Comparison of ENCODE assay signal across 18 cellular contexts in genomic region chr12:19010087-19010486, GRCh38.
DNase-seq lines count a peak whose midpoint lies in the region; ATAC-seq, FAIRE-seq and TF ChIP-seq lines count a peak whose summit lies in the region.
"Had no signal": no experiment of that assay in that cellular context is flagged by ENCODE, and none has a peak within 500 bp of the region (broad histone marks: within the 10 kb centered on the region; RNA-seq: fewer than 3 reads in every experiment).

No MANE protein-coding gene starts in this region.

- TF ChIP-seq POLR2A in HepG2 (IDR thresholded peaks at IDR 0.05; ENCODE audit: insufficient read depth in 1 of 2, low read depth in 2 of 2, low read length in 2 of 2) (no peak), right lobe of liver (IDR thresholded peaks at IDR 0.05) (no peak)

- H3K27ac ChIP-seq in HepG2 (ENCODE audit: extremely low read length, insufficient read depth, low read length) (no peak overlapping the region), right lobe of liver (no peak overlapping the region), endodermal cell (ENCODE audit: low read depth, low read length) (no peak overlapping the region)
- H3K27ac ChIP-seq: 22Rv1, A549, C4-2B had no signal

- H3K4me3 ChIP-seq in HepG2 (replicated peaks in 1 of 3; ENCODE audit: insufficient read depth in 1 of 3, low read depth in 2 of 3, low read length in 3 of 3) (no peak overlapping the region), right lobe of liver (no peak overlapping the region), endodermal cell (ENCODE audit: low read length) (no peak overlapping the region), mucosa of descending colon (no peak overlapping the region)
- H3K4me3 ChIP-seq: A549, HAP-1 had no signal

- CTCF ChIA-PET in HepG2 (lab: Yijun Ruan, JAX; ENCODE audit: low intra/inter-chr PET ratio, low total read pairs), result no interaction called here

- H3K27ac Mint-ChIP-seq in endodermal cell, result no peak overlapping the region
- H3K27ac Mint-ChIP-seq: CD4-positive, alpha-beta T cell had no signal

- H3K36me3 ChIP-seq in HepG2 (replicated peaks in 1 of 2; ENCODE audit: control insufficient read depth in 1 of 2, insufficient read depth in 2 of 2, low read length in 2 of 2), result no peaks in the 10 kb centered on the region
- H3K36me3 ChIP-seq in right lobe of liver, result no peaks in the 10 kb centered on the region
- no peaks in the 10 kb centered on the region for H3K36me3 ChIP-seq in endodermal cell (ENCODE audit: control insufficient read depth, insufficient read depth, low read length)
- H3K36me3 ChIP-seq in mucosa of descending colon (ENCODE audit: low read depth), result no peaks in the 10 kb centered on the region
- H3K36me3 ChIP-seq: HAP-1 had no signal

- TF ChIP-seq EP300 in HepG2 (IDR thresholded peaks at IDR 0.05; ENCODE audit: low read depth in 2 of 2, low read length in 2 of 2) (no peak), HepG2 (CRISPR knock-in tag; IDR thresholded peaks at IDR 0.05; ENCODE audit: borderline replicate concordance) (no peak)

- POLR2A ChIA-PET in HepG2 (lab: Yijun Ruan, JAX), result no interaction called here

- no peaks in the 10 kb centered on the region for H3K9me3 ChIP-seq in HepG2 (ENCODE audit: low read length)
- no peaks in the 10 kb centered on the region for H3K9me3 ChIP-seq in right lobe of liver
- no peaks in the 10 kb centered on the region for H3K9me3 ChIP-seq in endodermal cell (ENCODE audit: control insufficient read depth, low read length)
- no peaks in the 10 kb centered on the region for H3K9me3 ChIP-seq in mucosa of descending colon
- H3K9me3 ChIP-seq: A549, HAP-1 had no signal

- no peak overlapping the region for H2AFZ ChIP-seq in HepG2 (ENCODE audit: low read length)

- TF ChIP-seq CTCF in HepG2 (CRISPR knock-in tag; IDR thresholded peaks at IDR 0.05), result no peak
- no peak for TF ChIP-seq CTCF in right lobe of liver (IDR thresholded peaks at IDR 0.05)
- no peak for TF ChIP-seq CTCF in endodermal cell (conservative IDR thresholded peaks at IDR 0.05)
- TF ChIP-seq CTCF in mucosa of descending colon (IDR thresholded peaks at IDR 0.05), result no peak

- peaks cover 28% of the 10 kb centered on the region for H3K27me3 Mint-ChIP-seq in endodermal cell (ENCODE audit: insufficient read depth)
- H3K27me3 Mint-ChIP-seq: CD4-positive, alpha-beta T cell had no signal

- H3K4me1 ChIP-seq in HepG2 (ENCODE audit: insufficient read depth, low read length) (no peaks in the 10 kb centered on the region), right lobe of liver (peaks cover 0 to 18% (median 4%) of the 10 kb centered on the region in 4 donors), endodermal cell (ENCODE audit: control insufficient read depth, insufficient read depth, low read length) (peaks cover 15% of the 10 kb centered on the region), mucosa of descending colon (ENCODE audit: low read depth) (no peaks in the 10 kb centered on the region)

- FAIRE-seq in HepG2 (lab: Jason Lieb, UNC), result no peak
- FAIRE-seq: A549 had no signal

- no peaks in the 10 kb centered on the region for H4K20me1 ChIP-seq in HepG2 (ENCODE audit: insufficient read depth, low read length)

- intact Hi-C loops in HepG2 (cut with micrococcal nuclease; ENCODE audit: unreplicated experiment), result no loop called here
- intact Hi-C loops in right lobe of liver (cut with DNase I), result no loop called here
- intact Hi-C loops in mucosa of descending colon (cut with DNase I, micrococcal nuclease), result no loop called here

- H3K36me3 Mint-ChIP-seq in endodermal cell (ENCODE audit: low read depth), result no peaks in the 10 kb centered on the region

- no peak overlapping the region for H3K4me3 Mint-ChIP-seq in endodermal cell
- H3K4me3 Mint-ChIP-seq: CD4-positive, alpha-beta T cell had no signal

- DNase-seq in HepG2 (ENCODE audit: low spot score) (peak; percentile 3), right lobe of liver (no peak), endodermal cell (peak; percentile 56), mucosa of descending colon (no peak), HUDEP-2 (lab: John Stamatoyannopoulos, UW; ENCODE audit: unreplicated experiment in 76 of 76) (no peak), NOMO-1 treated with dmso at 0.1 percent for 144 hours (lab: John Stamatoyannopoulos, UW; ENCODE audit: unreplicated experiment) (no peak), NCI-H2107 (lab: John Stamatoyannopoulos, UW) (no peak)
- DNase-seq: AML-193; CD4-positive, alpha-beta T cell; DMS153; DMS79; GDM1; IMR-90 had no signal

- in situ Hi-C loops in HepG2 (cut with HindIII; ENCODE audit: extremely low pct_ligation_motif_present, low pct_unique_long_range_greater_than_20kb), result no loop called here

- BruUV-seq in HepG2 (replicated peaks; lab: Mats Ljungman, UMichigan), result no TSS peak

- no peak for TF ChIP-seq RAD21 in HepG2 (CRISPR knock-in tag; IDR thresholded peaks at IDR 0.05)

- no peaks in the 10 kb centered on the region for H3K79me2 ChIP-seq in HepG2 (ENCODE audit: insufficient read depth, low read length)

- no peaks in the 10 kb centered on the region for H3K9me3 Mint-ChIP-seq in endodermal cell
- H3K9me3 Mint-ChIP-seq: CD4-positive, alpha-beta T cell had no signal

- 2% methylated on average over 3 of the region's 3 CpGs for WGBS in HepG2 (ENCODE audit: low lambda C conversion rate)
- WGBS in right lobe of liver (ENCODE audit: insufficient coverage, low coverage, low lambda C conversion rate, missing lambda C conversion rate), result 33% methylated on average over 3 of the region's 3 CpGs
- 21 to 69% methylated on average over 3 of the region's 3 CpGs for WGBS in endodermal cell (ENCODE audit: insufficient coverage in 1 of 2, insufficient read length in 1 of 2), 2 experiments

- H3K27me3 ChIP-seq in HepG2 (ENCODE audit: control insufficient read depth in 1 of 2, insufficient read depth in 2 of 2, low read length in 2 of 2) (no peaks in the 10 kb centered on the region), right lobe of liver (no peaks in the 10 kb centered on the region), endodermal cell (ENCODE audit: control insufficient read depth, insufficient read depth, low read length, poor library complexity, severe bottlenecking) (peaks cover 20% of the 10 kb centered on the region)

- H3K4me1 Mint-ChIP-seq in endodermal cell, result peaks cover 34% of the 10 kb centered on the region

- H3K9ac ChIP-seq in HepG2 (ENCODE audit: insufficient read depth, low read depth, low read length) (no peak overlapping the region), endodermal cell (ENCODE audit: extremely low read depth, low read length, poor library complexity, severe bottlenecking) (no peak overlapping the region)

- H3K4me2 ChIP-seq in HepG2 (ENCODE audit: low read depth, low read length), result no peak overlapping the region
- H3K4me2 ChIP-seq: A549 had no signal

- ATAC-seq in HepG2, result no peak
- ATAC-seq in right lobe of liver, result no peak
- peak; percentile 46 for ATAC-seq in mucosa of descending colon
- ATAC-seq in GM21381 (IDR thresholded peaks at IDR 0.05; ENCODE audit: unreplicated experiment), result no peak
- ATAC-seq: A549 had no signal

TF ChIP-seq in HepG2, 621 proteins besides CTCF, POLR2A, EP300 and RAD21:
- TF ChIP-seq ZXDC (CRISPR knock-in tag; IDR thresholded peaks at IDR 0.05), result no peak
- no peak for TF ChIP-seq ZNF83 (CRISPR knock-in tag; IDR thresholded peaks at IDR 0.05; ENCODE audit: borderline replicate concordance)
- TF ChIP-seq ZFP1 (CRISPR knock-in tag; IDR thresholded peaks at IDR 0.05), result no peak
- TF ChIP-seq ZMYM3 (CRISPR knock-in tag; IDR thresholded peaks at IDR 0.05), result no peak
- no peak for TF ChIP-seq SOX13 (IDR thresholded peaks at IDR 0.05)
- 0 out of 4 replicates have a peak, but pooled peaks of 1 of the 2 experiments have one; percentile 10 for TF ChIP-seq SOX13 (CRISPR knock-in tag; conservative IDR thresholded peaks at IDR 0.05 in 1 of 2, IDR thresholded peaks at IDR 0.05 in 1 of 2)
- no peak for TF ChIP-seq ZFP36L2 (CRISPR knock-in tag; IDR thresholded peaks at IDR 0.05)
- TF ChIP-seq CAMTA2 (CRISPR knock-in tag; IDR thresholded peaks at IDR 0.05; ENCODE audit: borderline replicate concordance), result no peak
- no peak for TF ChIP-seq NCOA1 (CRISPR knock-in tag; IDR thresholded peaks at IDR 0.05)
- TF ChIP-seq, protein P1, sequence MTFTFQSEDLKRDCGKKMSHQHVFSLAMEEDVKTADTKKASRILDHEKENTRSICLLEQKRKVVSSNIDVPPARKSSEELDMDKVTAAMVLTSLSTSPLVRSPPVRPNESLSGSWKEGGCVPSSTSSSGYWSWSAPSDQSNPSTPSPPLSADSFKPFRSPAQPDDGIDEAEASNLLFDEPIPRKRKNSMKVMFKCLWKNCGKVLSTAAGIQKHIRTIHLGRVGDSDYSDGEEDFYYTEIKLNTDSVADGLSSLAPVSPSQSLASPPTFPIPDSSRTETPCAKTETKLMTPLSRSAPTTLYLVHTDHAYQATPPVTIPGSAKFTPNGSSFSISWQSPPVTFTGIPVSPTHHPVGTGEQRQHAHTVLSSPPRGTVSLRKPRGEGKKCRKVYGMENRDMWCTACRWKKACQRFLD (CRISPR knock-in tag; IDR thresholded peaks at IDR 0.05; ENCODE audit: borderline replicate concordance), result no peak
- no peak for TF ChIP-seq KLF12 (CRISPR knock-in tag; IDR thresholded peaks at IDR 0.05; ENCODE audit: borderline replicate concordance)
- TF ChIP-seq TCF7 (IDR thresholded peaks at IDR 0.05; ENCODE audit: low read depth), result 0 out of 2 replicates have a peak, but pooled peaks have one; percentile 14

Comparison
In these comparisons a context has a peak if more than half of its experiments do, and no peak if none do; other contexts are left out.
1. DNase-seq: peak in HepG2 (single experiment) and endodermal cell (single experiment); none in right lobe of liver (0 of 3), mucosa of descending colon (0 of 3), HUDEP-2 (0 of 76), NOMO-1 treated with dmso at 0.1 percent for 144 hours (single experiment) and NCI-H2107 (single experiment).